In the genomic region with DNA sequence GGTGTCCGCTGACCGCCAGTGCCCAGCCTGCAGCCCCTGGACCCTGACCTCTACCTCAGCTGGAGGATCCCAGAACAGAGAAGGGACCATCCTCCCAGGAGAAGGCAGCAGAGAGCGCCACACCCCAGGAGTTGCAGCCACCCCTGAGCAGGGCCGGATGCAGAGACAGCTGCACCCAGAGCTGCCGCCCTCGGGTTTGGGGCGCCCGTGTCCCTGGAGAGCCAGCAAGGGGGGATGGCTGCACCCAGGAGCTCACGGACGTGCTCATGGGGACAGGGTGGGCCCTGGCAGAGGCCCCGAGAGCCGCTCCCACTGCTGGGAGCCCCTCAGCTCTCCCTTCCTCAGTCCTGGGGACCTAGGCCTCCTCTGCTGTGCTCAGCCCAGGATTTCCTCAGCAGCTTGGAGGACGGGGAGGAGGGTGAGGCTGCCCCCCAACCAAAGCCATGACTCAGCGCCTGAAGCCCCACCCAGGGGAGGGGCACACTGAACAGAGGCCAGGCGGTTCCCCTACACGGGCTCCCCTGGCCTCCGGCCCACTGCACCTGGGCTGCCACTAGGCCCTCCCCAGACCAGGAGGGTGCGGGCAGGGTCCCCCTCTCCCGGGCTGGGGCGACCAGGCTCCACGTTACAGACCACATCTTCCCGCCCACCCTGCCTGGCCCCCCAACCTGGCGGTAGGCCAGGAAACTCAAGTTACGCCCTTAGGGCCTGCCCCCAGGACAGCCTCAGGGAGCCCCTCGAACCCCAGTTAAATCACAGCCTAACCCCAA, we compare ENCODE assay signal across 8 cellular contexts. TPM values are rescaled to one million over a fixed set of nuclear protein-coding genes. Genes with fewer than 3 reads are reported as not detected.
A peak's percentile ranks its signal among the peaks of the same experiment; 100 is the strongest.
DNase-seq lines count a peak whose midpoint lies in the region; ATAC-seq and TF ChIP-seq lines count a peak whose summit lies in the region.

No MANE protein-coding gene starts in this region.

- intact Hi-C loops in natural killer cell (cut with micrococcal nuclease), result loop anchor here (5.0 kb wide), 1 partner anchor 33 kb away; the partner anchor contains the start of gene UBE2J2

- H3K9me3 Mint-ChIP-seq in natural killer cell, result no peaks in the 10 kb centered on the region

- DNase-seq in NCI-H345 (lab: John Stamatoyannopoulos, UW) (peak; percentile 34), NCI-H345 treated with DMSO at 0.1 percent for 48 hours (lab: John Stamatoyannopoulos, UW; ENCODE audit: unreplicated experiment) (no peak), NCI-H510A treated with DMSO at 0.1 percent for 48 hours (lab: John Stamatoyannopoulos, UW) (peak; percentile 89), erythroblast (lab: John Stamatoyannopoulos, UW) (peak; percentile 82 to 85), natural killer cell (peak; percentile 45), substantia nigra (lab: John Stamatoyannopoulos, UW) (peak in 20 of 49 donors; percentile 23 to 80 (median 40))
- peak; percentile 39 for DNase-seq in activated CD8-positive, alpha-beta memory T cell treated with anti-CD3 and anti-CD28 coated beads, Interleukin-2, amount 50 U/mL, for 24 hours (ENCODE audit: extremely low read depth)

- H3K36me3 Mint-ChIP-seq in natural killer cell, result no peaks in the 10 kb centered on the region

- no peaks in the 10 kb centered on the region for H3K27me3 Mint-ChIP-seq in natural killer cell (ENCODE audit: low read depth in 2 of 2)

- peaks cover 6 to 26% of the 10 kb centered on the region in 2 donors for H3K4me1 Mint-ChIP-seq in natural killer cell

- no peak for TF ChIP-seq CTCF in natural killer cell (IDR thresholded peaks at IDR 0.05)

- no peak for TF ChIP-seq POLR2A in erythroblast (IDR thresholded peaks at IDR 0.05; ENCODE audit: low read length)

- peak overlapping the region; percentile 86 for H3K4me3 Mint-ChIP-seq in natural killer cell

- peak in 1 of 3 donors; percentile 21 for ATAC-seq in natural killer cell
- no peak for ATAC-seq in HG03175 (IDR thresholded peaks at IDR 0.05; ENCODE audit: unreplicated experiment)

- H3K27ac ChIP-seq in substantia nigra (ENCODE audit: low read depth, low read length, poor library complexity, severe bottlenecking), result peak overlapping the region; percentile 94

- H3K27ac Mint-ChIP-seq in natural killer cell, result peak overlapping the region; percentile 66 to 79

RNA-seq across cellular contexts. Expression of gene ACAP3, which starts 2.2 kb away (rescaled TPM):
- 10 to 100 TPM; 56.1 to 59.7 (median 59.0) TPM for total RNA-seq in natural killer cell

RNA-seq across cellular contexts. Expression of gene PUSL1, which starts 2.9 kb away (rescaled TPM):
- total RNA-seq in natural killer cell, result 10 to 100 TPM; 11.1 to 13.0 (median 12.9) TPM

RNA-seq across cellular contexts. Expression of gene INTS11, which starts 19.0 kb away (rescaled TPM):
- total RNA-seq in natural killer cell, result 100 to 1,000 TPM; 150 to 189 (median 181) TPM

RNA-seq across cellular contexts. Expression of gene CPTP, which starts 19.1 kb away (rescaled TPM):
- total RNA-seq in natural killer cell, result 10 to 100 TPM in 2 of 3 donors, 1 to 10 TPM in 1; 8.0 to 14.6 (median 12.3) TPM

RNA-seq across cellular contexts. Expression of gene SCNN1D, which starts 25.2 kb away (rescaled TPM):
- 10 to 100 TPM in 1 of 3 donors, 1 to 10 TPM in 2; 6.9 to 13.1 (median 9.4) TPM for total RNA-seq in natural killer cell
